Comparison of ENCODE assay signal across 36 cellular contexts in the genomic region with DNA sequence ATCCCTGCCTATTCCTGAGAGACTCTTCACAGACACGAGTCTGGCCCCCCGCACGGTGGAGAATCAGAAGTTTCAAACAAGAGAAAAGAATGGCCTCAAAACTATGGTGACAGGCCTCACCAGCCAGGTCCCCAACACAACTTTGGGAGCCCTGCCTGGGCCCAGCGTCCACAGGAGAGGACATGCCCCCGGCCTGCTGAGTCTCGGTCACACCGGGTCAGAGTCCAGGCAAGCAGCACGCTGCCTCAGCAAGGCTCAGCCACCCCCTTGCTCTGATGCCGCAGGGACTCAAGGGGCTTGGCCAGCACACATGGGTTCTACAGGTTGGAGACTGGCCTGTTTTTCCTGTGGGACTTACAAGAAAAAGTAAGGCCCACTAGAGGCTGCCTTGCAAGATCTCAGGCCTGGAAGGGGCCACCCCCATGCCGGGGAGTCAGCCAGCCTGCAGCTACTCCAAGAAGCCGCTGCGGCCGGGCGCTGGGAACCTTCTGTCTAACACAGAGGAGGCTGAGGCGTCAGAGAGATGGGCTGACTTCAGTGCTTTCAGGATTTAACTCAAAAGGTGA.
"Had no signal": no experiment of that assay in that cellular context is flagged by ENCODE, and none has a peak within 500 bp of the region (broad histone marks: within the 10 kb centered on the region; RNA-seq: fewer than 3 reads in every experiment).

No MANE protein-coding gene starts in this region.

- H3K27me3 ChIP-seq: adrenal gland, body of pancreas, brain microvascular endothelial cell, breast epithelium had no signal

- H3K27ac Mint-ChIP-seq: activated B cell treated with CpG ODN at 0.5 μM for 24 hours; activated CD4-positive, alpha-beta memory T cell treated with anti-CD3 and anti-CD28 coated beads for 36 hours; activated CD4-positive, alpha-beta T cell treated with anti-CD3 and anti-CD28 coated beads, Interleukin-2, amount 10 ng/mL, durations not matched to agents 24 days and 14 days; activated CD8-positive, alpha-beta T cell treated with anti-CD3 and anti-CD28 coated beads for 36 hours; activated naive CD4-positive, alpha-beta T cell treated with anti-CD3 and anti-CD28 coated beads for 36 hours; activated naive CD8-positive, alpha-beta T cell treated with anti-CD3 and anti-CD28 coated beads for 36 hours; activated T-cell treated with anti-CD3 and anti-CD28 coated beads, Interleukin-2, amount 50 U/mL, for 72 hours; activated T-helper 1 cell treated with anti-CD3 and anti-CD28 coated beads, Interleukin-12 subunit alpha, Interleukin-12 subunit beta, Interleukin-2, Interleukin-4 antibody, amounts not matched to agents 30 ng/mL and 10 ng/mL and 1 ng/mL, durations not matched to agents 14 hours and 24 hours and 36 hours; activated T-helper 17 cell treated with anti-CD3 and anti-CD28 coated beads, Interleukin-2, amount 50 U/mL, for 72 hours; T-helper 1 cell treated with Interleukin-12 subunit alpha and Interleukin-12 subunit beta and Interleukin-4 antibody, amounts not matched to agents 30 μg/mL and 1 μg/mL, for 36 hours; T-helper 2 cell treated with Interferon-gamma antibody and Interleukin-4, amounts not matched to agents 5 μg/mL and 100 μg/mL, for 36 hours had no signal

- H3K4me1 ChIP-seq: adrenal gland, body of pancreas, breast epithelium had no signal

- H3K9me3 Mint-ChIP-seq: activated naive CD8-positive, alpha-beta T cell treated with anti-CD3 and anti-CD28 coated beads for 36 hours; activated T-cell treated with anti-CD3 and anti-CD28 coated beads, Interleukin-2, amount 50 U/mL, for 4 hours; central memory CD8-positive, alpha-beta T cell; T-helper 2 cell treated with Interferon-gamma antibody and Interleukin-4, amounts not matched to agents 5 μg/mL and 100 μg/mL, for 36 hours had no signal

- DNase-seq: activated B cell treated with CpG ODN at 0.5 μM for 24 hours; activated CD4-positive, alpha-beta memory T cell treated with anti-CD3 and anti-CD28 coated beads for 36 hours; activated CD4-positive, alpha-beta T cell treated with anti-CD3 and anti-CD28 coated beads for 4 hours; activated CD4-positive, alpha-beta T cell treated with anti-CD3 and anti-CD28 coated beads, Interleukin-2, amount 10 ng/mL, durations not matched to agents 24 days and 14 days; activated CD4-positive, alpha-beta T cell treated with anti-CD3 and anti-CD28 coated beads, Interleukin-2, amount 50 U/mL, for 1 hour; activated CD4-positive, alpha-beta T cell treated with anti-CD3 and anti-CD28 coated beads, Interleukin-2, amount 50 U/mL, for 4 hours; activated CD4-positive, CD25-positive, alpha-beta regulatory T cell treated with anti-CD3 and anti-CD28 coated beads, Interleukin-2, amount 50 U/mL, for 72 hours; activated CD8-positive, alpha-beta memory T cell treated with anti-CD3 and anti-CD28 coated beads, Interleukin-2, amount 50 U/mL, for 4 hours; activated CD8-positive, alpha-beta T cell treated with anti-CD3 and anti-CD28 coated beads for 36 hours; activated effector memory CD4-positive, alpha-beta T cell treated with anti-CD3 and anti-CD28 coated beads, Interleukin-2, amount 50 U/mL, for 16 hours; activated gamma-delta T cell treated with Interleukin-2 at 50 U/mL for 16 hours; activated naive CD4-positive, alpha-beta T cell; activated naive CD4-positive, alpha-beta T cell treated with anti-CD3 and anti-CD28 coated beads for 36 hours; activated naive CD4-positive, alpha-beta T cell treated with anti-CD3 and anti-CD28 coated beads, Interleukin-2, amount 50 U/mL, for 16 hours; activated naive CD8-positive, alpha-beta T cell treated with anti-CD3 and anti-CD28 coated beads for 36 hours; activated T-cell treated with anti-CD3 and anti-CD28 coated beads for 4 hours; activated T-cell treated with anti-CD3 and anti-CD28 coated beads, Interleukin-2, amount 50 U/mL, for 1 hour; activated T-cell treated with anti-CD3 and anti-CD28 coated beads, Interleukin-2, amount 50 U/mL, for 4 hours; activated T-cell treated with anti-CD3 and anti-CD28 coated beads, Interleukin-2, amount 50 U/mL, for 72 hours; adrenal gland; amniotic stem cell; aorta; body of pancreas; brain microvascular endothelial cell; cerebellar nuclear complex; SW 1271; T-helper 1 cell; T-helper 2 cell; T-helper 9 cell had no signal

- H3K9me3 ChIP-seq: adrenal gland, body of pancreas had no signal

- H3K4me3 Mint-ChIP-seq: activated B cell treated with CpG ODN at 0.5 μM for 24 hours; activated CD4-positive, alpha-beta memory T cell treated with anti-CD3 and anti-CD28 coated beads for 36 hours; activated CD4-positive, alpha-beta T cell treated with anti-CD3 and anti-CD28 coated beads, Interleukin-2, amount 10 ng/mL, durations not matched to agents 24 days and 14 days; activated CD8-positive, alpha-beta T cell treated with anti-CD3 and anti-CD28 coated beads for 36 hours; activated naive CD4-positive, alpha-beta T cell treated with anti-CD3 and anti-CD28 coated beads for 36 hours; activated naive CD8-positive, alpha-beta T cell treated with anti-CD3 and anti-CD28 coated beads for 36 hours; activated T-cell treated with anti-CD3 and anti-CD28 coated beads, Interleukin-2, amount 50 U/mL, for 4 hours; activated T-cell treated with anti-CD3 and anti-CD28 coated beads, Interleukin-2, amount 50 U/mL, for 72 hours; activated T-helper 1 cell treated with anti-CD3 and anti-CD28 coated beads, Interleukin-12 subunit alpha, Interleukin-12 subunit beta, Interleukin-2, Interleukin-4 antibody, amounts not matched to agents 30 ng/mL and 10 ng/mL and 1 ng/mL, durations not matched to agents 14 hours and 24 hours and 36 hours; activated T-helper 17 cell treated with anti-CD3 and anti-CD28 coated beads, Interleukin-2, amount 50 U/mL, for 72 hours; central memory CD8-positive, alpha-beta T cell; T-helper 1 cell treated with Interleukin-12 subunit alpha and Interleukin-12 subunit beta and Interleukin-4 antibody, amounts not matched to agents 30 μg/mL and 1 μg/mL, for 36 hours; T-helper 2 cell treated with Interferon-gamma antibody and Interleukin-4, amounts not matched to agents 5 μg/mL and 100 μg/mL, for 36 hours had no signal

- H3K27ac ChIP-seq: adrenal gland, body of pancreas, brain microvascular endothelial cell, breast epithelium, WERI-Rb-1 had no signal

- H3K4me3 ChIP-seq: adrenal gland, body of pancreas, breast epithelium had no signal

- H3K4me1 Mint-ChIP-seq: activated B cell treated with CpG ODN at 0.5 μM for 24 hours; activated naive CD8-positive, alpha-beta T cell treated with anti-CD3 and anti-CD28 coated beads for 36 hours; activated T-helper 17 cell treated with anti-CD3 and anti-CD28 coated beads, Interleukin-2, amount 50 U/mL, for 72 hours; central memory CD8-positive, alpha-beta T cell had no signal

- H3K27me3 Mint-ChIP-seq: activated B cell treated with CpG ODN at 0.5 μM for 24 hours; activated CD4-positive, alpha-beta memory T cell treated with anti-CD3 and anti-CD28 coated beads for 36 hours; activated CD4-positive, alpha-beta T cell treated with anti-CD3 and anti-CD28 coated beads, Interleukin-2, amount 10 ng/mL, durations not matched to agents 24 days and 14 days; activated CD8-positive, alpha-beta T cell treated with anti-CD3 and anti-CD28 coated beads for 36 hours; activated naive CD8-positive, alpha-beta T cell treated with anti-CD3 and anti-CD28 coated beads for 36 hours; activated T-helper 17 cell treated with anti-CD3 and anti-CD28 coated beads, Interleukin-2, amount 50 U/mL, for 72 hours; central memory CD8-positive, alpha-beta T cell had no signal

- H3K36me3 ChIP-seq: breast epithelium had no signal
